Comparison of ENCODE assay signal across 12 cellular contexts in genomic region chr10:123133511-123133910, GRCh38. TPM values are rescaled to one million over a fixed set of nuclear protein-coding genes. Genes with fewer than 3 reads are reported as not detected.
DNase-seq lines count a peak whose midpoint lies in the region; ATAC-seq and TF ChIP-seq lines count a peak whose summit lies in the region.
"Had no signal": no experiment of that assay in that cellular context is flagged by ENCODE, and none has a peak within 500 bp of the region (broad histone marks: within the 10 kb centered on the region; RNA-seq: fewer than 3 reads in every experiment).

No MANE protein-coding gene starts in this region.

- no peaks in the 10 kb centered on the region for H3K36me3 Mint-ChIP-seq in CD4-positive, CD25-positive, alpha-beta regulatory T cell
- H3K36me3 Mint-ChIP-seq in activated naive CD8-positive, alpha-beta T cell treated with anti-CD3 and anti-CD28 coated beads, Interleukin-2, amount 10 ng/mL, durations not matched to agents 7 days and 5 days = no peaks in the 10 kb centered on the region
- peaks cover 0 to 2% (median 0%) of the 10 kb centered on the region in 3 donors for H3K36me3 Mint-ChIP-seq in naive thymus-derived CD8-positive, alpha-beta T cell

- no peak for DNase-seq in CD4-positive, CD25-positive, alpha-beta regulatory T cell
- DNase-seq in GM12865 (ENCODE audit: low read depth) = no peak
- DNase-seq in activated naive CD8-positive, alpha-beta T cell treated with anti-CD3 and anti-CD28 coated beads, Interleukin-2, amount 10 ng/mL, durations not matched to agents 7 days and 5 days = no peak
- DNase-seq in naive thymus-derived CD8-positive, alpha-beta T cell = no peak
- DNase-seq in NCI-H2171 (lab: John Stamatoyannopoulos, UW) = no peak
- DNase-seq in NCI-H1092 (lab: John Stamatoyannopoulos, UW) = no peak
- DNase-seq in NCI-H2196 treated with DMSO at 0.1 percent for 48 hours (lab: John Stamatoyannopoulos, UW; ENCODE audit: unreplicated experiment) = no peak

- H3K36me3 ChIP-seq in CD4-positive, CD25-positive, alpha-beta regulatory T cell (ENCODE audit: control insufficient read depth, insufficient read depth, low read length) = no peaks in the 10 kb centered on the region
- H3K36me3 ChIP-seq: neutrophil, SJCRH30 had no signal

- H3K9me3 ChIP-seq in CD4-positive, CD25-positive, alpha-beta regulatory T cell (ENCODE audit: control insufficient read depth in 2 of 2, low read length in 2 of 2) = no peaks in the 10 kb centered on the region
- H3K9me3 ChIP-seq: neutrophil, SJCRH30 had no signal

- no peak for ATAC-seq in CD4-positive, CD25-positive, alpha-beta regulatory T cell (ENCODE audit: low read depth in 2 of 2)
- ATAC-seq in activated naive CD8-positive, alpha-beta T cell treated with anti-CD3 and anti-CD28 coated beads, Interleukin-2, amount 10 ng/mL, durations not matched to agents 7 days and 5 days (ENCODE audit: low read depth) = no peak
- ATAC-seq in naive thymus-derived CD8-positive, alpha-beta T cell = no peak
- ATAC-seq in GM21825 (IDR thresholded peaks at IDR 0.05; ENCODE audit: unreplicated experiment) = no peak

- peaks cover 54% of the 10 kb centered on the region for H3K4me1 ChIP-seq in CD4-positive, CD25-positive, alpha-beta regulatory T cell (ENCODE audit: control insufficient read depth, insufficient read depth, low read length, poor library complexity, severe bottlenecking)
- H3K4me1 ChIP-seq: SJCRH30 had no signal

- H3K27ac Mint-ChIP-seq in CD4-positive, CD25-positive, alpha-beta regulatory T cell = peak overlapping the region in 1 of 3 donors; percentile 39
- H3K27ac Mint-ChIP-seq in activated naive CD8-positive, alpha-beta T cell treated with anti-CD3 and anti-CD28 coated beads, Interleukin-2, amount 10 ng/mL, durations not matched to agents 7 days and 5 days = no peak overlapping the region
- no peak overlapping the region for H3K27ac Mint-ChIP-seq in naive thymus-derived CD8-positive, alpha-beta T cell
- H3K27ac Mint-ChIP-seq: activated CD4-positive, alpha-beta T cell treated with anti-CD3 and anti-CD28 coated beads for 36 hours had no signal

- POLR2A ChIA-PET in activated naive CD8-positive, alpha-beta T cell treated with anti-CD3 and anti-CD28 coated beads, Interleukin-2, amount 10 ng/mL, durations not matched to agents 7 days and 5 days (lab: Charles Lee) = interaction anchor here (1.3 kb wide), 1 partner anchor 12 kb away, joined by 4 read pairs; no protein-coding TSS in a partner anchor
- POLR2A ChIA-PET in naive thymus-derived CD8-positive, alpha-beta T cell (lab: Charles Lee) = interaction anchor here (0.6 to 2.0 kb wide), 2 partner anchors 20 to 702 kb away, joined by 3 to 6 read pairs; partner anchors contain the start of gene BUB3

- peaks cover 0 to 43% (median 26%) of the 10 kb centered on the region in 4 donors for H3K4me1 Mint-ChIP-seq in CD4-positive, CD25-positive, alpha-beta regulatory T cell
- H3K4me1 Mint-ChIP-seq in activated naive CD8-positive, alpha-beta T cell treated with anti-CD3 and anti-CD28 coated beads, Interleukin-2, amount 10 ng/mL, durations not matched to agents 7 days and 5 days = peaks cover 19% of the 10 kb centered on the region
- H3K4me1 Mint-ChIP-seq in naive thymus-derived CD8-positive, alpha-beta T cell = peaks cover 17 to 39% (median 35%) of the 10 kb centered on the region in 4 donors

- H3K27me3 ChIP-seq in CD4-positive, CD25-positive, alpha-beta regulatory T cell (ENCODE audit: control insufficient read depth, insufficient read depth, low read length) = peaks cover 50% of the 10 kb centered on the region
- H3K27me3 ChIP-seq: SJCRH30 had no signal

- peaks cover 77% of the 10 kb centered on the region for H3K27me3 Mint-ChIP-seq in CD4-positive, CD25-positive, alpha-beta regulatory T cell
- H3K27me3 Mint-ChIP-seq in activated naive CD8-positive, alpha-beta T cell treated with anti-CD3 and anti-CD28 coated beads, Interleukin-2, amount 10 ng/mL, durations not matched to agents 7 days and 5 days = peaks cover 66% of the 10 kb centered on the region
- peaks cover 27 to 78% (median 63%) of the 10 kb centered on the region in 5 donors for H3K27me3 Mint-ChIP-seq in naive thymus-derived CD8-positive, alpha-beta T cell

- H3K27ac ChIP-seq in CD4-positive, CD25-positive, alpha-beta regulatory T cell (ENCODE audit: insufficient read depth, low read length, poor library complexity, severe bottlenecking) = no peak overlapping the region
- H3K27ac ChIP-seq: neutrophil, SJCRH30 had no signal

- H3K4me3 ChIP-seq in CD4-positive, CD25-positive, alpha-beta regulatory T cell (ENCODE audit: low read depth, low read length) = no peak overlapping the region
- H3K4me3 ChIP-seq in GM12865 (ENCODE audit: low read depth, low read length) = peak overlapping the region; percentile 55
- H3K4me3 ChIP-seq: SJCRH30 had no signal

- peak overlapping the region in 3 of 4 donors; percentile 42 to 84 (median 80) for H3K4me3 Mint-ChIP-seq in CD4-positive, CD25-positive, alpha-beta regulatory T cell
- H3K4me3 Mint-ChIP-seq in activated naive CD8-positive, alpha-beta T cell treated with anti-CD3 and anti-CD28 coated beads, Interleukin-2, amount 10 ng/mL, durations not matched to agents 7 days and 5 days = peak overlapping the region; percentile 80
- peak overlapping the region in 9 of 10 donors; percentile 9 to 86 (median 75) for H3K4me3 Mint-ChIP-seq in naive thymus-derived CD8-positive, alpha-beta T cell

- TF ChIP-seq CTCF in GM12865 (IDR thresholded peaks at IDR 0.05; ENCODE audit: insufficient read depth, low read depth, low read length, missing control alignments) = no peak

- H3K9me3 Mint-ChIP-seq in CD4-positive, CD25-positive, alpha-beta regulatory T cell = peaks cover 0 to 4% (median 0%) of the 10 kb centered on the region in 7 donors
- no peaks in the 10 kb centered on the region for H3K9me3 Mint-ChIP-seq in activated naive CD8-positive, alpha-beta T cell treated with anti-CD3 and anti-CD28 coated beads, Interleukin-2, amount 10 ng/mL, durations not matched to agents 7 days and 5 days
- peaks cover 0 to 4% (median 0%) of the 10 kb centered on the region in 9 donors for H3K9me3 Mint-ChIP-seq in naive thymus-derived CD8-positive, alpha-beta T cell

RNA-seq across cellular contexts. Expression of gene HMX3, which starts 2.3 kb away (rescaled TPM):
- total RNA-seq in CD4-positive, CD25-positive, alpha-beta regulatory T cell = not detected
- not detected for polyA plus RNA-seq in CD4-positive, CD25-positive, alpha-beta regulatory T cell
- not detected for total RNA-seq in activated naive CD8-positive, alpha-beta T cell treated with anti-CD3 and anti-CD28 coated beads, Interleukin-2, amount 10 ng/mL, durations not matched to agents 7 days and 5 days
- total RNA-seq in naive thymus-derived CD8-positive, alpha-beta T cell = not detected
- polyA plus RNA-seq in naive thymus-derived CD8-positive, alpha-beta T cell = not detected
- total RNA-seq: activated CD4-positive, alpha-beta T cell treated with anti-CD3 and anti-CD28 coated beads for 36 hours; subcutaneous adipose tissue had no signal

RNA-seq across cellular contexts. Expression of gene HMX2, which starts 14.4 kb away (rescaled TPM):
- not detected for total RNA-seq in CD4-positive, CD25-positive, alpha-beta regulatory T cell
- polyA plus RNA-seq in CD4-positive, CD25-positive, alpha-beta regulatory T cell = under 1 TPM in 1 of 4 donors, not detected in 3; 0.37 TPM
- total RNA-seq in activated naive CD8-positive, alpha-beta T cell treated with anti-CD3 and anti-CD28 coated beads, Interleukin-2, amount 10 ng/mL, durations not matched to agents 7 days and 5 days = not detected
- total RNA-seq in naive thymus-derived CD8-positive, alpha-beta T cell = not detected
- polyA plus RNA-seq in naive thymus-derived CD8-positive, alpha-beta T cell = not detected
- total RNA-seq: SJCRH30, subcutaneous adipose tissue had no signal

RNA-seq across cellular contexts. Expression of gene BUB3, which starts 20.7 kb away (rescaled TPM):
- 162 TPM for total RNA-seq in CD4-positive, CD25-positive, alpha-beta regulatory T cell
- polyA plus RNA-seq in CD4-positive, CD25-positive, alpha-beta regulatory T cell = 100 to 1,000 TPM; 311 to 369 (median 336) TPM
- total RNA-seq in activated naive CD8-positive, alpha-beta T cell treated with anti-CD3 and anti-CD28 coated beads, Interleukin-2, amount 10 ng/mL, durations not matched to agents 7 days and 5 days = 100 to 1,000 TPM; 254 to 265 TPM
- 100 to 1,000 TPM; 170 to 173 TPM for total RNA-seq in naive thymus-derived CD8-positive, alpha-beta T cell
- 100 to 1,000 TPM; 217 to 247 (median 243) TPM for polyA plus RNA-seq in naive thymus-derived CD8-positive, alpha-beta T cell
